ENCODE assay signal across 1 cellular context in the genomic region with DNA sequence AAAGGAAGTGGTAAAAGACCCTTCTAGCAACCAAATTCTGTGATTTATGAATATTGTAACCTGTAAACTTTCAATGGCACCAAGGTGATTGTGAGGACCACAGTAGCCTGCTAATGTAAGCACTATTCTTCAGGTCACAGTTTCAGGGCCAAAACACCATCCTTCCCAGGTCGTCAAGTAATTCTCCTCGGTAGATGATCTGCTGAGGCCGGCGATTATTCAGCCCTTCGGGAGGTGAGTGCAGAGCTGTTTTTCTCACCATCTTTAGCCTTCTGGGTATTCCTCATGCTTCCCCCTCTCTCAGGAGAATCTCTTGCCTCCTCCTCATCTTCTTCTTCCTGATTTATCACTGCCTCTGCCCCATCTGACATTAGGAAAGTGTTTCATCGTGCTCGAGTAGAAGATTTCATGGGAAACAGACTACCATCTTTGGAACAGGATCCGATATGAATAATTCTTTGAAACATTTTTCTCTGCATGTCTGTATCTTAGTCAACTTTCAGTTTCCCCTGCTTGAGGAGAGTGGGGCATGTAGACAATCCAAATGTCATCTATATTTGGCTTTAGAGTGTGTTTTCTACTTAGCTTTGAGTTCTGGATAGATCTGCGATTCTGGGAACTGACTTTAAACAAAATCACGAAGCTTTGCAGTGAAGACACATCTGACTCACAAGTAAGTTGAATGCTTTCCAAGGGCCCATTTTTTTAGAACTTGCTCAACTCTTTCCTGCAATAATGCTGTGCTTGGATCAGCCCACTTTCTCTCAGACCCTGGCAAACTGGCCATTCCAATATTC.
TF ChIP-seq lines count a peak whose summit lies in the region.

No MANE protein-coding gene starts in this region.

TF ChIP-seq in A549, 52 proteins besides CTCF, POLR2A, EP300 and RAD21 (continued from another document):
- no peak for TF ChIP-seq USF2 (IDR thresholded peaks at IDR 0.05)
- TF ChIP-seq GATA3 (IDR thresholded peaks at IDR 0.05; ENCODE audit: borderline replicate concordance), result peak; percentile 63; the same call in 1 of the 2 replicates
- TF ChIP-seq CHD4 (IDR thresholded peaks at IDR 0.05; ENCODE audit: borderline replicate concordance), result no peak
